ENCODE assay signal across 18 cellular contexts in the genomic region with DNA sequence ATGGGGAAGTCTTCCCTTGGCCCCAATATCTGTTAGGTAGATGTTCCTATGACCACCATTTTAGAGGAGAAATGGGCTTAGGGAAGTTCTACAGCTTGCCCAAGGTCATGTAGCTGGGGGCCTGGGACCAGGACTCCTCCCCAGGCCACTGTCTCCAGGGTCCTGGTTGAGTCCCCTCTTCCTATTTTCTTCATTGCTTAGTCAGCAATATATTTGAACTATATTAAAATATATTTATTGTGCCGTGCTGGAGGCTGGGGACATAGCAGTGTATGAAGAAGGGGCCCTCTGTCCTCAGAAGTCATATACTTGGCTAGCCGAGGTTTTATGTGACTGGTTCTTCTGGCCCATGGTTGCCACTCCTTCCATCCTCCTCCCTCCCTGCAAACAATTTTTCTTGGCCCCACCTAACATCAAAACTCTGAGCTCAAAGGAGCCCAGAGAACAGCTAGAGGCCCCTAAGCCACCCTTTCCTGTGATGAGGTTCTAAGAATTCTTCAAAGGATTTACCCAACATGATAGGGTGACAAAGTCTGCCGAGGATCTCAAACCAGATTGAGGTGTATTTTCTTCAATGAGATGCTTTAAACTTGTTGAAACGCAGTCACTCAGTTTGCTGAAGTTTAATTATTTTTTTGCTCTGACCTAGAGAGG.
A peak's percentile ranks its signal among the peaks of the same experiment; 100 is the strongest.
DNase-seq lines count a peak whose midpoint lies in the region; ATAC-seq and TF ChIP-seq lines count a peak whose summit lies in the region.
"Had no signal": no experiment of that assay in that cellular context is flagged by ENCODE, and none has a peak within 500 bp of the region (broad histone marks: within the 10 kb centered on the region; RNA-seq: fewer than 3 reads in every experiment).

No MANE protein-coding gene starts in this region.

- H3K27ac ChIP-seq in DND-41 (ENCODE audit: low read length) (peak overlapping the region; percentile 44; the same call in 1 of the 2 replicates), Karpas-422 (ENCODE audit: low read length) (no peak overlapping the region)
- H3K27ac ChIP-seq: 22Rv1, parathyroid adenoma, upper lobe of left lung had no signal

- POLR2A ChIA-PET in activated CD4-positive, alpha-beta T cell treated with anti-CD3 and anti-CD28 coated beads for 36 hours (lab: Charles Lee), result interaction anchor here (0.9 to 4.4 kb wide), 5 partner anchors 14 to 125 kb away, joined by 3 to 48 read pairs (median 7); a partner anchor contains a TSS

- no peaks in the 10 kb centered on the region for H3K27me3 Mint-ChIP-seq in activated CD4-positive, alpha-beta T cell treated with anti-CD3 and anti-CD28 coated beads for 36 hours
- H3K27me3 Mint-ChIP-seq in activated T-cell treated with anti-CD3 and anti-CD28 coated beads, Interleukin-2, amount 50 U/mL, for 72 hours (ENCODE audit: low read depth), result no peaks in the 10 kb centered on the region
- H3K27me3 Mint-ChIP-seq: naive B cell had no signal

- H3K4me1 ChIP-seq in DND-41 (ENCODE audit: insufficient read depth, low read length) (peaks cover 61% of the 10 kb centered on the region), Karpas-422 (ENCODE audit: low read length) (peaks cover 50% of the 10 kb centered on the region)
- H3K4me1 ChIP-seq: parathyroid adenoma, upper lobe of left lung had no signal

- peak overlapping the region; percentile 38 for H3K4me3 Mint-ChIP-seq in activated CD4-positive, alpha-beta T cell treated with anti-CD3 and anti-CD28 coated beads for 36 hours
- peak overlapping the region; percentile 66 to 86 for H3K4me3 Mint-ChIP-seq in activated T-cell treated with anti-CD3 and anti-CD28 coated beads, Interleukin-2, amount 50 U/mL, for 72 hours
- H3K4me3 Mint-ChIP-seq: naive B cell had no signal

- CTCF ChIA-PET in activated CD4-positive, alpha-beta T cell treated with anti-CD3 and anti-CD28 coated beads for 36 hours (lab: Charles Lee), result interaction anchor here (0.7 to 12.3 kb wide), 26 partner anchors 9 to 245 kb away, joined by 3 to 339 read pairs (median 7); a partner anchor contains a TSS

- ATAC-seq in activated CD4-positive, alpha-beta T cell treated with anti-CD3 and anti-CD28 coated beads for 36 hours, result peak; percentile 23
- ATAC-seq in DND-41 (ENCODE audit: insufficient read depth, low read depth) (peak; percentile 78), left colon (peak; percentile 9)
- peak; percentile 12 to 16 for ATAC-seq in activated T-cell treated with anti-CD3 and anti-CD28 coated beads, Interleukin-2, amount 50 U/mL, for 72 hours (replicated peaks in 1 of 2)

- no peak for TF ChIP-seq CTCF in DND-41 (IDR thresholded peaks at IDR 0.05; ENCODE audit: borderline replicate concordance, extremely low read depth, low read length, poor library complexity, severe bottlenecking)

- H3K36me3 ChIP-seq in DND-41 (ENCODE audit: insufficient read depth, low read length) (no peaks in the 10 kb centered on the region), Karpas-422 (ENCODE audit: insufficient read depth, low read length) (no peaks in the 10 kb centered on the region)
- H3K36me3 ChIP-seq: upper lobe of left lung had no signal

- peaks cover 93% of the 10 kb centered on the region for H3K4me1 Mint-ChIP-seq in activated CD4-positive, alpha-beta T cell treated with anti-CD3 and anti-CD28 coated beads for 36 hours
- peaks cover 93% of the 10 kb centered on the region for H3K4me1 Mint-ChIP-seq in activated T-cell treated with anti-CD3 and anti-CD28 coated beads, Interleukin-2, amount 50 U/mL, for 72 hours (ENCODE audit: low read depth)

- H3K4me2 ChIP-seq in DND-41 (ENCODE audit: insufficient read depth, low read length), result no peak overlapping the region
- no peak overlapping the region for H3K4me2 ChIP-seq in Karpas-422 (ENCODE audit: low read depth, low read length, poor library complexity, severe bottlenecking)

- H3K79me2 ChIP-seq in DND-41 (ENCODE audit: insufficient read depth, low read length), result no peaks in the 10 kb centered on the region
- H3K79me2 ChIP-seq in Karpas-422 (ENCODE audit: low read length), result no peaks in the 10 kb centered on the region
- H3K79me2 ChIP-seq: parathyroid adenoma had no signal

- peak overlapping the region; percentile 85 for H3K27ac Mint-ChIP-seq in activated CD4-positive, alpha-beta T cell treated with anti-CD3 and anti-CD28 coated beads for 36 hours
- peak overlapping the region; percentile 99 for H3K27ac Mint-ChIP-seq in activated T-cell treated with anti-CD3 and anti-CD28 coated beads, Interleukin-2, amount 50 U/mL, for 72 hours

- H3K9ac ChIP-seq in DND-41 (ENCODE audit: low read depth, low read length) (peak overlapping the region; percentile 25; the same call in 1 of the 2 replicates), Karpas-422 (ENCODE audit: low read length) (no peak overlapping the region)
- H3K9ac ChIP-seq: parathyroid adenoma had no signal

- H3K9me3 ChIP-seq in DND-41 (ENCODE audit: insufficient read depth, low read length, severe bottlenecking), result no peaks in the 10 kb centered on the region
- H3K9me3 ChIP-seq in Karpas-422 (ENCODE audit: low read length), result no peaks in the 10 kb centered on the region
- H3K9me3 ChIP-seq: upper lobe of left lung had no signal

- DNase-seq in activated CD4-positive, alpha-beta T cell treated with anti-CD3 and anti-CD28 coated beads for 36 hours, result no peak
- DNase-seq in activated CD4-positive, alpha-beta T cell treated with anti-CD3 and anti-CD28 coated beads for 48 hours, result no peak
- peak; percentile 74 for DNase-seq in DND-41
- DNase-seq in activated T-cell treated with anti-CD3 and anti-CD28 coated beads, Interleukin-2, amount 50 U/mL, for 72 hours, result peak in 1 of 2 donors; percentile 41
- DNase-seq in left colon, result no peak
- no peak for DNase-seq in D341Med (ENCODE audit: low spot score)
- no peak for DNase-seq in EL
- no peak for DNase-seq in Karpas-422
- DNase-seq: Calu3, GOT3, mammary epithelial cell, naive B cell, NCI-H146, NCI-H2171, NCI-H526, upper lobe of left lung had no signal

- H3K9me2 ChIP-seq in Karpas-422 (replicated peaks; ENCODE audit: insufficient read depth, low read length), result no peaks in the 10 kb centered on the region

- no peaks in the 10 kb centered on the region for H3K27me3 ChIP-seq in DND-41 (ENCODE audit: insufficient read depth, low read length, poor library complexity)
- H3K27me3 ChIP-seq in Karpas-422 (ENCODE audit: low read length), result no peaks in the 10 kb centered on the region
- H3K27me3 ChIP-seq: upper lobe of left lung had no signal

- H3K9me3 Mint-ChIP-seq in activated CD4-positive, alpha-beta T cell treated with anti-CD3 and anti-CD28 coated beads for 36 hours (ENCODE audit: low read depth), result no peaks in the 10 kb centered on the region
- no peaks in the 10 kb centered on the region for H3K9me3 Mint-ChIP-seq in activated T-cell treated with anti-CD3 and anti-CD28 coated beads, Interleukin-2, amount 50 U/mL, for 72 hours

- H3K4me3 ChIP-seq in DND-41 (ENCODE audit: low read depth in 1 of 2, low read length in 2 of 2), result no peak overlapping the region
- no peak overlapping the region for H3K4me3 ChIP-seq in Karpas-422 (ENCODE audit: low read length)
- H3K4me3 ChIP-seq: upper lobe of left lung had no signal

- H4K20me1 ChIP-seq in DND-41 (ENCODE audit: insufficient read depth, low read length) (no peaks in the 10 kb centered on the region), Karpas-422 (ENCODE audit: insufficient read depth, low read depth, low read length) (no peaks in the 10 kb centered on the region)

- intact Hi-C loops in activated CD4-positive, alpha-beta T cell treated with anti-CD3 and anti-CD28 coated beads for 36 hours (cut with DNase I, micrococcal nuclease), result loop anchor here in 1 of 2 experiments (10.0 kb wide), 1 partner anchor 621 kb away; no protein-coding TSS in a partner anchor
- intact Hi-C loops in left colon (cut with DNase I, micrococcal nuclease), result loop anchor here in 1 of 2 donors (5.0 to 10.0 kb wide), 2 partner anchors 211 to 244 kb away; no protein-coding TSS in a partner anchor

- H2AFZ ChIP-seq in DND-41 (ENCODE audit: low read depth, low read length) (no peak overlapping the region), Karpas-422 (ENCODE audit: low read length) (no peak overlapping the region)
- H2AFZ ChIP-seq: parathyroid adenoma had no signal

- H3K36me3 Mint-ChIP-seq in activated CD4-positive, alpha-beta T cell treated with anti-CD3 and anti-CD28 coated beads for 36 hours (ENCODE audit: low read depth), result peaks cover 6% of the 10 kb centered on the region
- H3K36me3 Mint-ChIP-seq in activated T-cell treated with anti-CD3 and anti-CD28 coated beads, Interleukin-2, amount 50 U/mL, for 72 hours (ENCODE audit: insufficient read depth in 2 of 2), result peaks cover 0 to 2% of the 10 kb centered on the region in 2 donors
- H3K36me3 Mint-ChIP-seq: naive B cell had no signal

Comparison
In these comparisons a context has a peak if more than half of its experiments do, and no peak if none do; other contexts are left out.
1. ATAC-seq: peak in every context shown above with its lines; median percentile 78 in DND-41; 23 in activated CD4-positive, alpha-beta T cell treated with anti-CD3 and anti-CD28 coated beads for 36 hours; 14 in activated T-cell treated with anti-CD3 and anti-CD28 coated beads, Interleukin-2, amount 50 U/mL, for 72 hours; 9 in left colon.